Comparison of ENCODE assay signal across 8 cellular contexts in genomic region chr2:169585673-169586072, GRCh38. TPM values are rescaled to one million over a fixed set of nuclear protein-coding genes. Genes with fewer than 3 reads are reported as not detected.
DNase-seq lines count a peak whose midpoint lies in the region; ATAC-seq and TF ChIP-seq lines count a peak whose summit lies in the region.

No MANE protein-coding gene starts in this region.

- TF ChIP-seq CTCF in ascending aorta (IDR thresholded peaks at IDR 0.05) (no peak), right lobe of liver (IDR thresholded peaks at IDR 0.05) (no peak), transverse colon (IDR thresholded peaks at IDR 0.05) (no peak)

- H3K4me1 Mint-ChIP-seq in activated T-cell treated with anti-CD3 and anti-CD28 coated beads, Interleukin-2, amount 50 U/mL, for 4 hours (ENCODE audit: low read depth), result peaks cover 49% of the 10 kb centered on the region

- peak overlapping the region in 1 of 2 donors; percentile 98 for H3K27ac ChIP-seq in ascending aorta
- H3K27ac ChIP-seq in right lobe of liver, result peak overlapping the region; percentile 82 to 97 (median 95)
- H3K27ac ChIP-seq in transverse colon, result peak overlapping the region; percentile 93 to 98 (median 97)

- in situ Hi-C loops in transverse colon (cut with MboI; ENCODE audit: low pct_ligation_motif_present in 1 of 4, low pct_unique_long_range_greater_than_20kb in 1 of 4, low sequenced_read_pairs in 3 of 4), result loop anchor here in 1 of 4 donors (10.0 kb wide), 1 partner anchor 109 kb away; the partner anchor contains the start of genes CFAP210 and PHOSPHO2

- TF ChIP-seq POLR2A in right lobe of liver (IDR thresholded peaks at IDR 0.05) (no peak), transverse colon (IDR thresholded peaks at IDR 0.05) (no peak)

- intact Hi-C loops in ascending aorta (cut with DNase I), result loop anchor here (10.0 kb wide), 1 partner anchor 1849 kb away; the partner anchor contains the start of genes DCAF17 and METTL8
- intact Hi-C loops in right lobe of liver (cut with DNase I), result no loop called here
- intact Hi-C loops in transverse colon (cut with DNase I; ENCODE audit: low total_unique reads), result no loop called here

- peaks cover 3% of the 10 kb centered on the region for H3K9me3 Mint-ChIP-seq in activated T-cell treated with anti-CD3 and anti-CD28 coated beads, Interleukin-2, amount 50 U/mL, for 4 hours

- H3K4me1 ChIP-seq in ascending aorta (peaks cover 6 to 22% of the 10 kb centered on the region in 2 donors), right lobe of liver (peaks cover 0 to 21% (median 5%) of the 10 kb centered on the region in 4 donors), transverse colon (peaks cover 13 to 22% (median 21%) of the 10 kb centered on the region in 4 donors)

- H3K27me3 ChIP-seq in ascending aorta, result no peaks in the 10 kb centered on the region
- H3K27me3 ChIP-seq in right lobe of liver, result no peaks in the 10 kb centered on the region
- H3K27me3 ChIP-seq in transverse colon, result no peaks in the 10 kb centered on the region

- 7% methylated on average over 7 of the region's 7 CpGs for WGBS in right lobe of liver (ENCODE audit: insufficient coverage, low coverage, low lambda C conversion rate, missing lambda C conversion rate)
- 7 to 13% methylated on average over 7 of the region's 7 CpGs for WGBS in transverse colon (ENCODE audit: low coverage in 1 of 2), 2 donors

- H3K36me3 ChIP-seq in ascending aorta (no peaks in the 10 kb centered on the region), right lobe of liver (no peaks in the 10 kb centered on the region), transverse colon (no peaks in the 10 kb centered on the region)

- H3K27me3 Mint-ChIP-seq in activated T-cell treated with anti-CD3 and anti-CD28 coated beads, Interleukin-2, amount 50 U/mL, for 4 hours (ENCODE audit: low read depth), result no peaks in the 10 kb centered on the region

- ATAC-seq in activated T-cell treated with anti-CD3 and anti-CD28 coated beads, Interleukin-2, amount 50 U/mL, for 4 hours, result no peak
- ATAC-seq in right lobe of liver (no peak), GM21381 (IDR thresholded peaks at IDR 0.05; ENCODE audit: unreplicated experiment) (no peak), GM18861 (IDR thresholded peaks at IDR 0.05; ENCODE audit: unreplicated experiment) (no peak)

- H3K36me3 Mint-ChIP-seq in activated T-cell treated with anti-CD3 and anti-CD28 coated beads, Interleukin-2, amount 50 U/mL, for 4 hours (ENCODE audit: insufficient read depth), result peaks cover 3% of the 10 kb centered on the region

- H3K9me3 ChIP-seq in ascending aorta (no peaks in the 10 kb centered on the region), right lobe of liver (no peaks in the 10 kb centered on the region), transverse colon (no peaks in the 10 kb centered on the region)

- H3K4me3 Mint-ChIP-seq in activated T-cell treated with anti-CD3 and anti-CD28 coated beads, Interleukin-2, amount 50 U/mL, for 4 hours, result peak overlapping the region; percentile 99

- DNase-seq in activated T-cell treated with anti-CD3 and anti-CD28 coated beads, Interleukin-2, amount 50 U/mL, for 4 hours, result no peak
- no peak for DNase-seq in activated T-cell treated with anti-CD3 and anti-CD28 coated beads for 4 hours
- no peak for DNase-seq in ascending aorta (ENCODE audit: low spot score in 2 of 2)
- DNase-seq in right lobe of liver, result no peak
- no peak for DNase-seq in transverse colon
- DNase-seq in NCI-H748 (lab: John Stamatoyannopoulos, UW; ENCODE audit: unreplicated experiment), result no peak

- no peak for TF ChIP-seq EP300 in transverse colon (IDR thresholded peaks at IDR 0.05; ENCODE audit: low read depth)

- peak overlapping the region; percentile 77 to 86 for H3K4me3 ChIP-seq in ascending aorta
- H3K4me3 ChIP-seq in right lobe of liver, result peak overlapping the region; percentile 68 to 87 (median 84)
- H3K4me3 ChIP-seq in transverse colon, result peak overlapping the region; percentile 85 to 90 (median 86)

RNA-seq across cellular contexts. Expression of gene PPIG, which starts 1.5 kb away (rescaled TPM):
- 10 to 100 TPM; 55.2 to 57.8 (median 57.8) TPM for total RNA-seq in activated T-cell treated with anti-CD3 and anti-CD28 coated beads, Interleukin-2, amount 50 U/mL, for 4 hours
- total RNA-seq in ascending aorta (30.2 TPM), right lobe of liver (10 to 100 TPM; 15.1 to 27.7 (median 23.8) TPM), transverse colon (10 to 100 TPM; 25.9 to 55.7 (median 44.4) TPM)

RNA-seq across cellular contexts. Expression of gene FASTKD1, which starts 12.0 kb away (rescaled TPM):
- 10 to 100 TPM; 37.2 to 47.3 (median 42.1) TPM for total RNA-seq in activated T-cell treated with anti-CD3 and anti-CD28 coated beads, Interleukin-2, amount 50 U/mL, for 4 hours
- total RNA-seq in ascending aorta (5.5 TPM), right lobe of liver (10 to 100 TPM; 11.6 to 21.1 (median 13.4) TPM), transverse colon (10 to 100 TPM; 19.5 to 77.2 (median 64.7) TPM)
